Comparison of ENCODE assay signal across 22 cellular contexts in genomic region chr4:156628858-156629257, GRCh38.
"Had no signal": no experiment of that assay in that cellular context is flagged by ENCODE, and none has a peak within 500 bp of the region (broad histone marks: within the 10 kb centered on the region; RNA-seq: fewer than 3 reads in every experiment).

No MANE protein-coding gene starts in this region.

- H3K27ac ChIP-seq: colonic mucosa, SK-N-MC, WERI-Rb-1 had no signal

- H3K9me3 ChIP-seq: colonic mucosa had no signal

- H3K4me3 ChIP-seq: colonic mucosa, SK-N-MC had no signal

- H3K4me1 ChIP-seq: colonic mucosa had no signal

- DNase-seq: activated CD4-positive, alpha-beta memory T cell treated with anti-CD3 and anti-CD28 coated beads, Interleukin-2, amount 10 ng/mL, durations not matched to agents 7 days and 5 days; activated CD4-positive, alpha-beta T cell treated with anti-CD3 and anti-CD28 coated beads for 36 hours; activated CD4-positive, alpha-beta T cell treated with anti-CD3 and anti-CD28 coated beads, Interleukin-2, amount 50 U/mL, for 1 hour; activated gamma-delta T cell treated with Interleukin-2 at 50 U/mL for 16 hours; activated naive CD4-positive, alpha-beta T cell treated with anti-CD3 and anti-CD28 coated beads, Interleukin-2, amount 10 ng/mL, durations not matched to agents 7 days and 5 days; activated naive CD8-positive, alpha-beta T cell treated with anti-CD3 and anti-CD28 coated beads for 36 hours; activated T-cell treated with anti-CD3 and anti-CD28 coated beads, Interleukin-2, amount 50 U/mL, for 72 hours; anterior cingulate cortex; cerebellar nuclear complex; colonic mucosa; NCI-H1092; NCI-H1417; NCI-H1930; NCI-H2171; NCI-H2227 treated with DMSO at 0.1 percent for 48 hours; NCI-H446 treated with DMSO at 0.1 percent for 48 hours; NCI-H524 treated with DMSO at 0.1 percent for 48 hours; NCI-H748 treated with DMSO at 0.1 percent for 48 hours; SIG-M5; T-helper 1 cell; WERI-Rb-1 had no signal

- ATAC-seq: activated CD4-positive, alpha-beta T cell treated with anti-CD3 and anti-CD28 coated beads for 36 hours; activated T-cell treated with anti-CD3 and anti-CD28 coated beads, Interleukin-2, amount 50 U/mL, for 72 hours had no signal

- H3K36me3 ChIP-seq: colonic mucosa, WERI-Rb-1 had no signal

- H3K27me3 ChIP-seq: colonic mucosa had no signal
